ENCODE assay signal across 8 cellular contexts in the genomic region with DNA sequence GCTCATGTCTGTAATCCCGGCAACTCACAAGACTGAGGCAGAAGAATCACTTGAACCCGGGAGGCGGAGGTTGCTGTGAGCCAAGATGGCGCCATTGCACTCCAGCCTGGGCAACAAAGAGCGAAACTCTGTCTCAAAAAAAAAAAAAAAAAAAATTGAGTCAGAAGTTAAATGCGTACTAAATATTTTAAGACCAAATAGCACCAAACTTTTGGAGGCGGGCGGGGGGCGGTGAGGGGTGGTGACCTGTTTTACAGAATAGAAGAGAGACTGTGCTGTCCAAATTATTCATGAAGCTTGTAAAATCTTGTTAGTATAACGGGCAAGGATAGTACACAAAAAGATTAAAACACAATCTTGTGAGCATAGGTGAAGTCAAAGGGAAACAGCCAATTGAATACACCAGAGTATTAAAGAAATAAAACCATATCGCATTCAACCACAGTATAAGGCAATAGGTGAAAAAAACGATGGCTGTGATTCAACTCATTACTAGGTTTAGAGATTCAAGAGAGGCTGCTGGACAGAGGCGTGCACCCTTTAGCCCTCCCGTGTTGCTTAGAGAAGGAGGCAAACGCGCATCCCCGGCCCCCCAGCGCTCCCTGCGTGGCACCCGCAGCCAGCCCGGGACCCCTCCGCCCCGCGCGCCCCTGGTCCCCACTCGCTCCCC. TPM values are rescaled to one million over a fixed set of nuclear protein-coding genes. Genes with fewer than 3 reads are reported as not detected.
A peak's percentile ranks its signal among the peaks of the same experiment; 100 is the strongest.
DNase-seq lines count a peak whose midpoint lies in the region; ATAC-seq and TF ChIP-seq lines count a peak whose summit lies in the region.

No MANE protein-coding gene starts in this region.

- H3K27me3 Mint-ChIP-seq in glutamatergic neuron (ENCODE audit: unreplicated experiment), result peaks cover 8% of the 10 kb centered on the region

- H3K4me1 Mint-ChIP-seq in glutamatergic neuron (ENCODE audit: low read depth, unreplicated experiment), result peaks cover 7% of the 10 kb centered on the region

- peaks cover 38% of the 10 kb centered on the region for H3K9me3 Mint-ChIP-seq in glutamatergic neuron (ENCODE audit: unreplicated experiment)

- ATAC-seq in HG03565 (IDR thresholded peaks at IDR 0.05; ENCODE audit: unreplicated experiment), result peak; percentile 2
- ATAC-seq in GM18907 (IDR thresholded peaks at IDR 0.05; ENCODE audit: unreplicated experiment), result no peak

- peaks cover 42% of the 10 kb centered on the region for H3K36me3 Mint-ChIP-seq in glutamatergic neuron (ENCODE audit: unreplicated experiment)

- TF ChIP-seq CTCF in glutamatergic neuron (IDR thresholded peaks at IDR 0.05; ENCODE audit: partially characterized antibody, unreplicated experiment), result no peak

- H3K4me1 ChIP-seq in rectal smooth muscle tissue (ENCODE audit: control insufficient read depth, insufficient read depth, low read length), result no peaks in the 10 kb centered on the region

- H3K4me3 Mint-ChIP-seq in glutamatergic neuron (ENCODE audit: unreplicated experiment), result peak overlapping the region; percentile 97

- H3K27me3 ChIP-seq in rectal smooth muscle tissue (ENCODE audit: control insufficient read depth, insufficient read depth, low read length), result no peaks in the 10 kb centered on the region

- DNase-seq in DMS53 (lab: John Stamatoyannopoulos, UW) (peak; percentile 73), glutamatergic neuron (peak; percentile 17), NCI-H1417 (lab: John Stamatoyannopoulos, UW) (no peak), HuH-7 (ENCODE audit: low spot score) (no peak)
- DNase-seq in activated CD4-positive, alpha-beta T cell treated with anti-CD3 and anti-CD28 coated beads, Interleukin-2, amount 50 U/mL, for 48 hours, result peak; percentile 12 to 18

- H3K27ac ChIP-seq in rectal smooth muscle tissue (ENCODE audit: low read depth, low read length), result peak overlapping the region; percentile 95

- peak overlapping the region; percentile 77 for H3K9ac ChIP-seq in rectal smooth muscle tissue (ENCODE audit: low read length)

- H3K36me3 ChIP-seq in rectal smooth muscle tissue (ENCODE audit: control insufficient read depth, insufficient read depth, low read length), result peaks cover 23% of the 10 kb centered on the region

- peak overlapping the region; percentile 80 for H3K4me3 ChIP-seq in rectal smooth muscle tissue (ENCODE audit: low read length)

- H3K27ac Mint-ChIP-seq in glutamatergic neuron (ENCODE audit: unreplicated experiment), result peak overlapping the region; percentile 85

RNA-seq across cellular contexts. Expression of gene ZNF891, which starts 0.6 kb away (rescaled TPM):
- total RNA-seq in glutamatergic neuron (ENCODE audit: unreplicated experiment), result 9.2 TPM

RNA-seq across cellular contexts. Expression of gene ZNF10, which starts 0.9 kb away (rescaled TPM):
- 29.8 TPM for total RNA-seq in glutamatergic neuron (ENCODE audit: unreplicated experiment)

RNA-seq across cellular contexts. Expression of gene ZNF140, which starts 48.8 kb away (rescaled TPM):
- total RNA-seq in glutamatergic neuron (ENCODE audit: unreplicated experiment), result 32.3 TPM

RNA-seq across cellular contexts. Expression of gene ZNF268, which starts 51.8 kb away (rescaled TPM):
- total RNA-seq in glutamatergic neuron (ENCODE audit: unreplicated experiment), result 38.0 TPM

Comparison
In these comparisons a context has a peak if more than half of its experiments do, and no peak if none do; other contexts are left out.
1. DNase-seq: peak in DMS53 (single experiment), activated CD4-positive, alpha-beta T cell treated with anti-CD3 and anti-CD28 coated beads, Interleukin-2, amount 50 U/mL, for 48 hours (2 of 2) and glutamatergic neuron (single experiment); none in NCI-H1417 (0 of 3) and HuH-7 (single experiment).